ENCODE assay signal across 9 cellular contexts in the genomic region with DNA sequence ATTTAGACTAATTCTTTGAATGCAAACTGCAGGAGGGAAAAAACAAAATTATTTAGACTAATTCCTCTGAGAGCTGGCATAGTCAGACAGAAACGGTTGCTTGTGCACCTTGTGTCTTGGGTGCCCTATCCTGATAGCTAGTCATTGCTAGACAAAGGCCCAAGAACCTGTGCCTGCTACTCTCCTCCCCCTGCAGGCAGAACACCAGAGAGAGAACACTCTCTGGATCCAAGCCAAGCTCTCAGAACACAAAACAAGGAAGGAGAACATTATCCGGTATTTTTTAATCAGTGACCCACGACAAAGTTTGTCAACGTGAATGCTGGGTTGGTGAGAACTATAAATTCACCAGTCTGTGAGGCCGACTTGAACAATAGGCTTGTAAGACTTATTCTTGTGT.
DNase-seq lines count a peak whose midpoint lies in the region; ATAC-seq and TF ChIP-seq lines count a peak whose summit lies in the region.
"Had no signal": no experiment of that assay in that cellular context is flagged by ENCODE, and none has a peak within 500 bp of the region (broad histone marks: within the 10 kb centered on the region; RNA-seq: fewer than 3 reads in every experiment).

No MANE protein-coding gene starts in this region.

- CTCF ChIA-PET in HEK293T (lab: Yijun Ruan, JAX): no interaction called here

- H3K79me2 ChIP-seq in parathyroid adenoma: no peaks in the 10 kb centered on the region

- H3K27me3 ChIP-seq in parathyroid adenoma (ENCODE audit: control insufficient read depth, insufficient read depth, low read length): no peaks in the 10 kb centered on the region

- H2AFZ ChIP-seq in parathyroid adenoma: peak overlapping the region; percentile 61

- peak; percentile 43 for DNase-seq in HEK293T (ENCODE audit: extremely low spot score)
- peak; percentile 32 for DNase-seq in NCI-H82 (lab: John Stamatoyannopoulos, UW)
- DNase-seq in glomerular visceral epithelial cell (ENCODE audit: extremely low spot score): peak; percentile 29
- DNase-seq in NCI-H1048 (lab: John Stamatoyannopoulos, UW): no peak
- DNase-seq in stimulated activated CD4-positive, alpha-beta T cell treated with anti-CD3 and anti-CD28 coated beads, Interleukin-15, amount 100 ng/mL, for 24 hours: no peak
- DNase-seq in activated CD4-positive, alpha-beta T cell treated with anti-CD3 and anti-CD28 coated beads for 48 hours: no peak
- DNase-seq: hippocampal formation had no signal

- H3K9me3 ChIP-seq in parathyroid adenoma (ENCODE audit: control insufficient read depth, low read length): no peaks in the 10 kb centered on the region

- H3K27ac ChIP-seq in parathyroid adenoma: peak overlapping the region; percentile 26

- no peak overlapping the region for H3K9ac ChIP-seq in parathyroid adenoma

- H3K4me2 ChIP-seq in parathyroid adenoma (ENCODE audit: low read length): peak overlapping the region; percentile 15

- ATAC-seq in HG03469 (IDR thresholded peaks at IDR 0.05; ENCODE audit: unreplicated experiment): no peak

- no peaks in the 10 kb centered on the region for H3K36me3 ChIP-seq in parathyroid adenoma (ENCODE audit: control insufficient read depth, insufficient read depth, low read length)

- POLR2A ChIA-PET in HEK293T (lab: Yijun Ruan, JAX): no interaction called here

- no peak overlapping the region for H3K4me3 ChIP-seq in parathyroid adenoma (ENCODE audit: low read depth, low read length)

- peaks cover 11% of the 10 kb centered on the region for H3K4me1 ChIP-seq in parathyroid adenoma

- TF ChIP-seq CTCF in parathyroid adenoma (IDR thresholded peaks at IDR 0.05): peak; percentile 50

TF ChIP-seq in HEK293T, 16 proteins besides CTCF, POLR2A, EP300 and RAD21:
- TF ChIP-seq FOXM1 (IDR thresholded peaks at IDR 0.05; ENCODE audit: borderline replicate concordance) (no peak), SUZ12 (IDR thresholded peaks at IDR 0.05) (no peak), SP1 (IDR thresholded peaks at IDR 0.05) (no peak), FOXK2 (IDR thresholded peaks at IDR 0.05) (no peak), ARNT (IDR thresholded peaks at IDR 0.05) (no peak), HDGF (IDR thresholded peaks at IDR 0.05; ENCODE audit: borderline replicate concordance) (no peak), FOXA1 (IDR thresholded peaks at IDR 0.05) (no peak), BHLHE40 (IDR thresholded peaks at IDR 0.05; ENCODE audit: borderline replicate concordance) (no peak), CTBP1 (IDR thresholded peaks at IDR 0.05; ENCODE audit: borderline replicate concordance) (no peak), ZNF384 (IDR thresholded peaks at IDR 0.05) (no peak), ELF4 (IDR thresholded peaks at IDR 0.05) (no peak), TARDBP (IDR thresholded peaks at IDR 0.05) (no peak)
- TF ChIP-seq, protein P1, sequence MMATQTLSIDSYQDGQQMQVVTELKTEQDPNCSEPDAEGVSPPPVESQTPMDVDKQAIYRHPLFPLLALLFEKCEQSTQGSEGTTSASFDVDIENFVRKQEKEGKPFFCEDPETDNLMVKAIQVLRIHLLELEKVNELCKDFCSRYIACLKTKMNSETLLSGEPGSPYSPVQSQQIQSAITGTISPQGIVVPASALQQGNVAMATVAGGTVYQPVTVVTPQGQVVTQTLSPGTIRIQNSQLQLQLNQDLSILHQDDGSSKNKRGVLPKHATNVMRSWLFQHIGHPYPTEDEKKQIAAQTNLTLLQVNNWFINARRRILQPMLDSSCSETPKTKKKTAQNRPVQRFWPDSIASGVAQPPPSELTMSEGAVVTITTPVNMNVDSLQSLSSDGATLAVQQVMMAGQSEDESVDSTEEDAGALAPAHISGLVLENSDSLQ (IDR thresholded peaks at IDR 0.05): no peak

Comparison
In these comparisons a context has a peak if more than half of its experiments do, and no peak if none do; other contexts are left out.
1. DNase-seq: peak in HEK293T (single experiment), NCI-H82 (single experiment) and glomerular visceral epithelial cell (single experiment); none in NCI-H1048 (single experiment), stimulated activated CD4-positive, alpha-beta T cell treated with anti-CD3 and anti-CD28 coated beads, Interleukin-15, amount 100 ng/mL, for 24 hours (single experiment) and activated CD4-positive, alpha-beta T cell treated with anti-CD3 and anti-CD28 coated beads for 48 hours (single experiment).